ENCODE assay signal across 16 cellular contexts in genomic region chr13:111901301-111901905, GRCh38.
"Had no signal": no experiment of that assay in that cellular context is flagged by ENCODE, and none has a peak within 500 bp of the region (broad histone marks: within the 10 kb centered on the region; RNA-seq: fewer than 3 reads in every experiment).

No MANE protein-coding gene starts in this region.

- ATAC-seq: activated CD4-positive, alpha-beta T cell treated with anti-CD3 and anti-CD28 coated beads for 36 hours; activated T-cell treated with anti-CD3 and anti-CD28 coated beads, Interleukin-2, amount 50 U/mL, for 4 hours; left cardiac atrium; lower lobe of right lung; natural killer cell treated with Interleukin-12 subunit alpha and Interleukin-12 subunit beta and Interleukin-15 and Interleukin-18, amount 100 ng/mL, for 72 hours; sciatic nerve; stimulated activated effector memory CD8-positive, alpha-beta T cell treated with anti-CD3 and anti-CD28 coated beads, Interleukin-12 subunit alpha, Interleukin-12 subunit beta, amount 100 ng/mL, for 72 hours had no signal

- H3K27ac Mint-ChIP-seq: activated CD4-positive, alpha-beta T cell treated with anti-CD3 and anti-CD28 coated beads for 36 hours; activated naive CD4-positive, alpha-beta T cell treated with anti-CD3 and anti-CD28 coated beads for 36 hours; mesothelial cell of epicardium; natural killer cell treated with Interleukin-12 subunit alpha and Interleukin-12 subunit beta and Interleukin-15 and Interleukin-18, amount 100 ng/mL, for 72 hours; stimulated activated effector memory CD8-positive, alpha-beta T cell treated with anti-CD3 and anti-CD28 coated beads, Interleukin-12 subunit alpha, Interleukin-12 subunit beta, amount 100 ng/mL, for 72 hours had no signal

- H3K36me3 ChIP-seq: lower lobe of right lung, ovary, thyroid gland had no signal

- H3K27me3 ChIP-seq: ovary, thyroid gland had no signal

- H3K4me1 Mint-ChIP-seq: activated CD4-positive, alpha-beta T cell treated with anti-CD3 and anti-CD28 coated beads for 36 hours; central memory CD8-positive, alpha-beta T cell; mesothelial cell of epicardium; stimulated activated effector memory CD8-positive, alpha-beta T cell treated with anti-CD3 and anti-CD28 coated beads, Interleukin-12 subunit alpha, Interleukin-12 subunit beta, amount 100 ng/mL, for 72 hours had no signal

- H3K9me3 Mint-ChIP-seq: activated naive CD4-positive, alpha-beta T cell treated with anti-CD3 and anti-CD28 coated beads for 36 hours; activated T-cell treated with anti-CD3 and anti-CD28 coated beads, Interleukin-2, amount 50 U/mL, for 4 hours; mesothelial cell of epicardium; natural killer cell treated with Interleukin-12 subunit alpha and Interleukin-12 subunit beta and Interleukin-15 and Interleukin-18, amount 100 ng/mL, for 72 hours had no signal

- H3K4me3 Mint-ChIP-seq: activated CD4-positive, alpha-beta T cell treated with anti-CD3 and anti-CD28 coated beads for 36 hours; activated naive CD4-positive, alpha-beta T cell treated with anti-CD3 and anti-CD28 coated beads for 36 hours; activated T-cell treated with anti-CD3 and anti-CD28 coated beads, Interleukin-2, amount 50 U/mL, for 4 hours; central memory CD8-positive, alpha-beta T cell; mesothelial cell of epicardium; natural killer cell treated with Interleukin-12 subunit alpha and Interleukin-12 subunit beta and Interleukin-15 and Interleukin-18, amount 100 ng/mL, for 72 hours; stimulated activated effector memory CD8-positive, alpha-beta T cell treated with anti-CD3 and anti-CD28 coated beads, Interleukin-12 subunit alpha, Interleukin-12 subunit beta, amount 100 ng/mL, for 72 hours had no signal

- H3K9me3 ChIP-seq: lower lobe of right lung, ovary, thyroid gland had no signal

- H3K4me1 ChIP-seq: lower lobe of right lung had no signal

- H3K4me3 ChIP-seq: lower lobe of right lung, ovary, thyroid gland had no signal

- DNase-seq: activated CD4-positive, alpha-beta T cell treated with anti-CD3 and anti-CD28 coated beads for 36 hours; activated CD4-positive, alpha-beta T cell treated with anti-CD3 and anti-CD28 coated beads, Interleukin-2, amount 50 U/mL, for 48 hours; activated naive CD4-positive, alpha-beta T cell treated with anti-CD3 and anti-CD28 coated beads for 36 hours; activated T-cell treated with anti-CD3 and anti-CD28 coated beads, Interleukin-2, amount 50 U/mL, for 4 hours; effector CD8-positive, alpha-beta T cell; left cardiac atrium; lower lobe of right lung; ovary; stimulated activated CD4-positive, alpha-beta T cell treated with anti-CD3 and anti-CD28 coated beads, Interleukin-4, amount 100 ng/mL, for 24 hours; SW 1271 had no signal

- H3K27ac ChIP-seq: lower lobe of right lung, ovary, thyroid gland had no signal
